7 cellular contexts compared by ENCODE assay signal in the genomic region with DNA sequence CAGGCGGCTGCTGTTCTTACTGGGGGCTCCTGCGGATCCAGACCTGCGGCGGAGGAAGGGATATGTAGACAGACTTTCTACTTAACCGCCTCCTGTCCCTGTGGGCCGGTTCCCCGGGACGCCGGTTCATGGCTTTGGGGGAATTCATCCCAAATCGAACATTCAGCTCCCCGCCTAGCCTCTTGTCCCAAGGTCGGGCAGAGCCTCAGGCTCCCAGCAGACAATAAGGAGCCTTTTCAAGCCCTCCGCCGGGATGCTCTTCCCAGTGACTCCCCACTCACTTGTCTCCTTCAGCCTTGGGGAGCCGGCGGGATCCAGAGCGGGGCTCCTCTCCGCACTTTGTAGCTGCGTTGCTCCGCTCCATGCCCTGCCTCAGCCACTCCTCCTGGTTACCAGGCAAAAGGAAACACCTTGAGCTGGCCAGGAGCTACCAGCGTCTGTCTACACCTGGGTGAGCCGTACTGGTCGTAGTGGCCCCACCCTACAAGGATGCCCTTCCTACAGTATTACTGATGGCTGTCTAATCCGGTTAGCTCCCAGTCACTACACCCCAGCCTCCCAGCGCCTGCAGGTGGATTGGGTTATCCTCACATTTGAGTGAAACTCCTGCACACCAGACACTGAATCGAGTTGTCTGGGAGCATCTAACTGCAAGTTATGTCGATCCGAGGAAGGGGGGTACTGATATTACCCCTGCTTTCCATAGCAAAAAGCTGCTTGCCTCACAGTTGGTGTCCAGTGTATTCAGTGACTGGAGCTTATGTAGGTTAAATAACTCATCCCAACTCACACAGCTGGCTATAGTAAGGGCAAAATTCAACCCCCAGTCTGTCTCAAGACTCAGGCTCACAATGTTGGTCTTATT. TPM values are rescaled to one million over a fixed set of nuclear protein-coding genes. Genes with fewer than 3 reads are reported as not detected.
DNase-seq lines count a peak whose midpoint lies in the region; ATAC-seq, FAIRE-seq and TF ChIP-seq lines count a peak whose summit lies in the region.

Gene C10orf95 (minus strand): TSS at position 439 of the 865 bp plus-strand sequence. CDS start 450 bp downstream, outside the sequence.

- H4K20me1 ChIP-seq in GM23338 (replicated peaks; ENCODE audit: insufficient read depth) (peaks cover 11% of the 10 kb centered on the region), endothelial cell of umbilical vein (replicated peaks; ENCODE audit: control insufficient read depth, extremely low read depth, insufficient read depth, low read length) (no peaks in the 10 kb centered on the region)

- H3K4me1 Mint-ChIP-seq in GM23338: peaks cover 52% of the 10 kb centered on the region

- POLR2A ChIA-PET in endothelial cell of umbilical vein (lab: Charles Lee): no interaction called here

- CTCF ChIA-PET in endothelial cell of umbilical vein (lab: Charles Lee): interaction anchor here (1.1 to 2.9 kb wide), 6 partner anchors 10 to 282 kb away, joined by 4 to 17 read pairs (median 6); partner anchors contain the start of gene CUEDC2

- TF ChIP-seq POLR2A in Peyer's patch (IDR thresholded peaks at IDR 0.05) (no peak), endothelial cell of umbilical vein (IDR thresholded peaks at IDR 0.05; ENCODE audit: low read depth, low read length) (no peak)

- intact Hi-C loops in endothelial cell of umbilical vein (cut with micrococcal nuclease): no loop called here
- intact Hi-C loops in posterior vena cava (cut with DNase I): no loop called here

- no peaks in the 10 kb centered on the region for H3K9me2 ChIP-seq in GM23338 (ENCODE audit: insufficient read depth)

- H3K9me3 Mint-ChIP-seq in GM23338: no peaks in the 10 kb centered on the region; the same call in 2 of the 3 replicates

- dilution Hi-C loops in endothelial cell of umbilical vein (cut with MboI; ENCODE audit: extremely low pct_ligation_motif_present, low sequenced_read_pairs): no loop called here

- H3K9ac ChIP-seq in endothelial cell of umbilical vein (replicated peaks; ENCODE audit: extremely low read depth, insufficient read depth, low read length): peak within 1 kb of the TSS; percentile 64

- peaks cover 35% of the 10 kb centered on the region for H3F3A ChIP-seq in GM23338 (replicated peaks; ENCODE audit: low read depth)

- 0 out of 2 replicates have a peak within 1 kb of the TSS, but pooled peaks have one; percentile 23 for H2AFZ ChIP-seq in GM23338
- peak within 1 kb of the TSS; percentile 98 for H2AFZ ChIP-seq in endothelial cell of umbilical vein (ENCODE audit: low read depth, low read length)

- H3K4me1 ChIP-seq in GM23338 (ENCODE audit: insufficient read depth) (peaks cover 51% of the 10 kb centered on the region), Peyer's patch (peaks cover 0 to 6% (median 0%) of the 10 kb centered on the region in 4 donors), endothelial cell of umbilical vein (ENCODE audit: control insufficient read depth, extremely low read depth, insufficient read depth, low read length) (peaks cover 3% of the 10 kb centered on the region)

- H3K36me3 ChIP-seq in GM23338 (ENCODE audit: insufficient read depth) (peaks cover 12% of the 10 kb centered on the region), Peyer's patch (no peaks in the 10 kb centered on the region), endothelial cell of umbilical vein (ENCODE audit: control insufficient read depth in 2 of 2, extremely low read depth in 1 of 2, insufficient read depth in 2 of 2, low read length in 2 of 2) (no peaks in the 10 kb centered on the region)

- ATAC-seq in GM23338 (peak; percentile 15), omental fat pad (ENCODE audit: low FRiP score) (peak; percentile 22), left lobe of liver (no peak)

- no peak for FAIRE-seq in endothelial cell of umbilical vein (lab: Jason Lieb, UNC)

- H3K4me3 ChIP-seq in GM23338 (peak within 1 kb of the TSS; percentile 97), Peyer's patch (peak within 1 kb of the TSS; percentile 71 to 95 (median 82)), endothelial cell of umbilical vein (replicated peaks in 1 of 3; ENCODE audit: insufficient read depth in 1 of 3, low read depth in 1 of 3, low read length in 3 of 3) (peak within 1 kb of the TSS; percentile 61 to 81 (median 69))

- H3K4me2 ChIP-seq in GM23338 (peak within 1 kb of the TSS; percentile 99), endothelial cell of umbilical vein (ENCODE audit: insufficient read depth, low read length) (peak within 1 kb of the TSS; percentile 97)

- H3K27ac ChIP-seq in GM23338 (ENCODE audit: low read depth) (no peak within 1 kb of the TSS), Peyer's patch (peak within 1 kb of the TSS; percentile 83 to 87 (median 85)), endothelial cell of umbilical vein (ENCODE audit: insufficient read depth, low read depth, low read length) (no peak within 1 kb of the TSS)

- TF ChIP-seq CTCF in GM23338 (conservative IDR thresholded peaks at IDR 0.05; ENCODE audit: low read depth in 2 of 2) (no peak), Peyer's patch (IDR thresholded peaks at IDR 0.05) (no peak), endothelial cell of umbilical vein (IDR thresholded peaks at IDR 0.05; ENCODE audit: extremely low read depth in 1 of 2, insufficient read depth in 1 of 2, low read depth in 1 of 2, low read length in 2 of 2) (no peak), omental fat pad (IDR thresholded peaks at IDR 0.05) (no peak)

- no peak within 1 kb of the TSS for H3K27ac Mint-ChIP-seq in GM23338

- H3K27me3 ChIP-seq in GM23338 (ENCODE audit: insufficient read depth): no peaks in the 10 kb centered on the region
- no peaks in the 10 kb centered on the region for H3K27me3 ChIP-seq in Peyer's patch
- H3K27me3 ChIP-seq in endothelial cell of umbilical vein (ENCODE audit: control insufficient read depth in 2 of 2, insufficient read depth in 2 of 2, low read length in 2 of 2): no peaks in the 10 kb centered on the region

- no peaks in the 10 kb centered on the region for H3K9me3 ChIP-seq in Peyer's patch
- H3K9me3 ChIP-seq in endothelial cell of umbilical vein (replicated peaks; ENCODE audit: control insufficient read depth, insufficient read depth, low read length): no peaks in the 10 kb centered on the region

- BruUV-seq in endothelial cell of umbilical vein (replicated peaks; lab: Mats Ljungman, UMichigan): no TSS peak

- peaks cover 33% of the 10 kb centered on the region for H3K79me2 ChIP-seq in GM23338 (replicated peaks; ENCODE audit: insufficient read depth)
- H3K79me2 ChIP-seq in endothelial cell of umbilical vein (ENCODE audit: control insufficient read depth, insufficient read depth, low read length): no peaks in the 10 kb centered on the region

- DNase-seq in GM23338 (ENCODE audit: low spot score) (peak; percentile 52), Peyer's patch (peak in 2 of 3 donors; percentile 64 to 67), endothelial cell of umbilical vein (ENCODE audit: low read depth, low spot score) (no peak), omental fat pad (ENCODE audit: low spot score) (no peak), posterior vena cava (ENCODE audit: low spot score) (no peak), AG08395 (ENCODE audit: low spot score) (no peak), left lobe of liver (ENCODE audit: low spot score) (no peak)

- H3K9me1 ChIP-seq in endothelial cell of umbilical vein (replicated peaks; ENCODE audit: control insufficient read depth, extremely low read depth, insufficient read depth, low read length): no peaks in the 10 kb centered on the region

- peaks cover 25% of the 10 kb centered on the region for H3K27me3 Mint-ChIP-seq in GM23338 (ENCODE audit: insufficient read depth, low read depth, poor library complexity)

- peak within 1 kb of the TSS; percentile 93 for H3K4me3 Mint-ChIP-seq in GM23338

- peaks cover 34% of the 10 kb centered on the region for H3K36me3 Mint-ChIP-seq in GM23338 (ENCODE audit: low read depth)

TF ChIP-seq in endothelial cell of umbilical vein, 7 proteins besides CTCF, POLR2A, EP300 and RAD21:
- TF ChIP-seq, protein P1, sequence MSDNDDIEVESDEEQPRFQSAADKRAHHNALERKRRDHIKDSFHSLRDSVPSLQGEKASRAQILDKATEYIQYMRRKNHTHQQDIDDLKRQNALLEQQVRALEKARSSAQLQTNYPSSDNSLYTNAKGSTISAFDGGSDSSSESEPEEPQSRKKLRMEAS (IDR thresholded peaks at IDR 0.05; ENCODE audit: insufficient read depth, insufficient read length): no peak
- TF ChIP-seq MYC (IDR thresholded peaks at IDR 0.05; ENCODE audit: low read depth, low read length): no peak
- no peak for TF ChIP-seq JUN (IDR thresholded peaks at IDR 0.05; ENCODE audit: borderline replicate concordance, insufficient read depth, insufficient read length, low read depth)
- no peak for TF ChIP-seq GATA2 (IDR thresholded peaks at IDR 0.05; ENCODE audit: insufficient read depth, insufficient read length, low read depth, low read length)
- no peak for TF ChIP-seq POLR2AphosphoS5 (IDR thresholded peaks at IDR 0.05; ENCODE audit: insufficient read depth, low read depth, low read length)
- no peak for TF ChIP-seq EZH2 (IDR thresholded peaks at IDR 0.05; ENCODE audit: borderline replicate concordance, low read depth, low read length, severe bottlenecking)
- no peak for TF ChIP-seq FOS (IDR thresholded peaks at IDR 0.05; ENCODE audit: borderline replicate concordance, insufficient read depth, low read length)
TF ChIP-seq in endothelial cell of umbilical vein: peak in this region for 0.

RNA-seq across cellular contexts. Expression of gene C10orf95, which starts in this region (rescaled TPM):
- 0.69 TPM in 1 of 2 replicates, not detected in the other for total RNA-seq in GM23338 (2014; rRNA removed; shearing (Covaris generic))
- polyA plus RNA-seq in GM23338 (2016; fragmentation: Nextera tagmentation; extraction: Ambion mirVana): 1.1 and 1.5 TPM in 2 replicates
- total RNA-seq in Peyer's patch: 1 to 10 TPM in 1 of 4 donors, under 1 TPM in 1, not detected in 2; 0.85 to 2.8 TPM
- total RNA-seq in endothelial cell of umbilical vein: not detected in 2 replicates
- 0.08 TPM in 1 of 2 replicates, not detected in the other for polyA plus RNA-seq in endothelial cell of umbilical vein
- 0.04 TPM in 1 of 2 replicates, not detected in the other for polyA plus RNA-seq in endothelial cell of umbilical vein (2011; cell fraction: cytosol; rRNA removed)
- not detected in 2 replicates for polyA plus RNA-seq in endothelial cell of umbilical vein (2011; cell fraction: nucleus; rRNA removed)
- not detected in 2 replicates for polyA plus RNA-seq in endothelial cell of umbilical vein (2012)
- polyA minus RNA-seq in endothelial cell of umbilical vein: not detected in 2 replicates
- not detected for polyA minus RNA-seq in endothelial cell of umbilical vein (2011; cell fraction: cytosol; rRNA and poly(A)+ RNA removed)
- polyA minus RNA-seq in endothelial cell of umbilical vein (2011; cell fraction: nucleus; rRNA and poly(A)+ RNA removed): not detected in 2 replicates
- under 1 TPM in 1 of 4 donors, not detected in 3; 0.84 TPM for total RNA-seq in omental fat pad
- total RNA-seq in posterior vena cava: not detected
- total RNA-seq in left lobe of liver: not detected

Comparison
In these comparisons a context has a peak if more than half of its experiments do, and no peak if none do; other contexts are left out.
1. Peak in ATAC-seq in omental fat pad; RNA of the gene not detected or under 1 TPM.
2. DNase-seq: peak in GM23338 (single experiment) and Peyer's patch (2 of 3); none in endothelial cell of umbilical vein (single experiment), omental fat pad (single experiment), posterior vena cava (single experiment), AG08395 (single experiment) and left lobe of liver (single experiment).
3. H3K27ac ChIP-seq: peak in Peyer's patch (4 of 4); none in GM23338 (single experiment) and endothelial cell of umbilical vein (single experiment).
4. Peak in every context shown above with its lines, with median percentiles within 50 percentile points of each other: H3K4me3 ChIP-seq.